Comparison of ENCODE assay signal across 3 cellular contexts in genomic region chr4:142663828-142664227, GRCh38.
TF ChIP-seq lines count a peak whose summit lies in the region.

No MANE protein-coding gene starts in this region.

TF ChIP-seq in SK-N-SH treated with all-trans-retinoic acid at 6 μM for 48 hours, 23 proteins besides CTCF, POLR2A, EP300 and RAD21:
- TF ChIP-seq ISL1 (CRISPR knock-in tag; IDR thresholded peaks at IDR 0.05) = peak; percentile 82
- no peak for TF ChIP-seq ZC3H10 (CRISPR knock-in tag; IDR thresholded peaks at IDR 0.05)
- TF ChIP-seq CSDC2 (CRISPR knock-in tag; IDR thresholded peaks at IDR 0.05) = no peak

TF ChIP-seq in SK-N-SH, 30 proteins besides CTCF, POLR2A, EP300 and RAD21:
- no peak for TF ChIP-seq ZBTB33 (IDR thresholded peaks at IDR 0.05; ENCODE audit: borderline replicate concordance, low read depth)
- TF ChIP-seq GATA2 (CRISPR knock-in tag; IDR thresholded peaks at IDR 0.05) = no peak
- no peak for TF ChIP-seq MXI1 (IDR thresholded peaks at IDR 0.05; ENCODE audit: low read depth, low read length)
- no peak for TF ChIP-seq ELF1 (IDR thresholded peaks at IDR 0.05)
- TF ChIP-seq TCF12 (IDR thresholded peaks at IDR 0.05) = no peak
- no peak for TF ChIP-seq SIN3A (IDR thresholded peaks at IDR 0.05; ENCODE audit: borderline replicate concordance, low read depth, low read length)
- no peak for TF ChIP-seq MAX (IDR thresholded peaks at IDR 0.05; ENCODE audit: low read depth)
- TF ChIP-seq TEAD4 (IDR thresholded peaks at IDR 0.05; ENCODE audit: borderline replicate concordance, insufficient read depth) = no peak
- no peak for TF ChIP-seq MEF2A (IDR thresholded peaks at IDR 0.05; ENCODE audit: borderline replicate concordance, low read depth)
- TF ChIP-seq SMC3 (IDR thresholded peaks at IDR 0.05; ENCODE audit: low read depth, low read length) = no peak
- no peak for TF ChIP-seq EZH2phosphoT487 (IDR thresholded peaks at IDR 0.05; ENCODE audit: borderline replicate concordance, low read depth)
- no peak for TF ChIP-seq POLR2AphosphoS5 (IDR thresholded peaks at IDR 0.05; ENCODE audit: low read depth, low read length)
- TF ChIP-seq FOSL2 (IDR thresholded peaks at IDR 0.05; ENCODE audit: borderline replicate concordance, low read depth) = no peak
- TF ChIP-seq JUND (IDR thresholded peaks at IDR 0.05) = no peak
- TF ChIP-seq NFIC (IDR thresholded peaks at IDR 0.05; ENCODE audit: borderline replicate concordance) = no peak
- TF ChIP-seq RFX5 (IDR thresholded peaks at IDR 0.05; ENCODE audit: low read length) = no peak
- no peak for TF ChIP-seq TAF1 (IDR thresholded peaks at IDR 0.05; ENCODE audit: borderline replicate concordance, low read depth, low read length)
- TF ChIP-seq REST (IDR thresholded peaks at IDR 0.05; ENCODE audit: low read depth, low read length) = no peak
- TF ChIP-seq GABPA (IDR thresholded peaks at IDR 0.05; ENCODE audit: low read depth) = no peak
- no peak for TF ChIP-seq YY1 (IDR thresholded peaks at IDR 0.05; ENCODE audit: low read depth)

TF ChIP-seq in IMR-90, 13 proteins besides CTCF, POLR2A, EP300 and RAD21 (continued from another document):
- no peak for TF ChIP-seq CHD1 (IDR thresholded peaks at IDR 0.05; ENCODE audit: low read depth, low read length)
- TF ChIP-seq MXI1 (IDR thresholded peaks at IDR 0.05; ENCODE audit: borderline replicate concordance, low read depth, low read length) = no peak
- TF ChIP-seq, protein P1, sequence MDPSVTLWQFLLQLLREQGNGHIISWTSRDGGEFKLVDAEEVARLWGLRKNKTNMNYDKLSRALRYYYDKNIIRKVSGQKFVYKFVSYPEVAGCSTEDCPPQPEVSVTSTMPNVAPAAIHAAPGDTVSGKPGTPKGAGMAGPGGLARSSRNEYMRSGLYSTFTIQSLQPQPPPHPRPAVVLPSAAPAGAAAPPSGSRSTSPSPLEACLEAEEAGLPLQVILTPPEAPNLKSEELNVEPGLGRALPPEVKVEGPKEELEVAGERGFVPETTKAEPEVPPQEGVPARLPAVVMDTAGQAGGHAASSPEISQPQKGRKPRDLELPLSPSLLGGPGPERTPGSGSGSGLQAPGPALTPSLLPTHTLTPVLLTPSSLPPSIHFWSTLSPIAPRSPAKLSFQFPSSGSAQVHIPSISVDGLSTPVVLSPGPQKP (IDR thresholded peaks at IDR 0.05; ENCODE audit: borderline replicate concordance, low read depth, low read length) = no peak
- no peak for TF ChIP-seq BHLHE40 (IDR thresholded peaks at IDR 0.05; ENCODE audit: low read depth, low read length)
